1 cellular context compared by ENCODE assay signal in the genomic region with DNA sequence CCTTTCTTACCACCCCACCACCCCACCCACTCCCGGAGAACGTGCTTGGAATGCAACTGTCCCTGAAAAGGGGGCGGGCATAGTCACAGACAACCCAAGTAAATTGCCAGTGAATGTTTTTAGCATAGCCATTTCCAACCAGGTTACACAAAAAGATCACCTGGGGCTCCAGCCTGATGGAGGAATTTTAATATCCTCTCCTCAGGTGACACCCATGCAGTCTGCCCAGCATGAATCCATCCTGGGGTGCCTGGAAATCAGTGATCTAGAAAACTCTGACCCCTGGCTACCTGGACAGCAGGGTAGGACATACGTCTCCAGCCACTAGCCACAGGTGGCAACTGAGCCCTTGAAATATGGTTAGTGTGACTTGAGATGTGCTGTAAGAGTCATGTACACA.
TF ChIP-seq lines count a peak whose summit lies in the region.

No MANE protein-coding gene starts in this region.

TF ChIP-seq in GM23338, 12 proteins besides CTCF, POLR2A, EP300 and RAD21 (continued from another document):
- TF ChIP-seq ZNF462 (CRISPR knock-in tag; IDR thresholded peaks at IDR 0.05) (no peak), NANOG (IDR thresholded peaks at IDR 0.05; ENCODE audit: borderline replicate concordance) (no peak)
